Comparison of ENCODE assay signal across 10 cellular contexts in the genomic region with DNA sequence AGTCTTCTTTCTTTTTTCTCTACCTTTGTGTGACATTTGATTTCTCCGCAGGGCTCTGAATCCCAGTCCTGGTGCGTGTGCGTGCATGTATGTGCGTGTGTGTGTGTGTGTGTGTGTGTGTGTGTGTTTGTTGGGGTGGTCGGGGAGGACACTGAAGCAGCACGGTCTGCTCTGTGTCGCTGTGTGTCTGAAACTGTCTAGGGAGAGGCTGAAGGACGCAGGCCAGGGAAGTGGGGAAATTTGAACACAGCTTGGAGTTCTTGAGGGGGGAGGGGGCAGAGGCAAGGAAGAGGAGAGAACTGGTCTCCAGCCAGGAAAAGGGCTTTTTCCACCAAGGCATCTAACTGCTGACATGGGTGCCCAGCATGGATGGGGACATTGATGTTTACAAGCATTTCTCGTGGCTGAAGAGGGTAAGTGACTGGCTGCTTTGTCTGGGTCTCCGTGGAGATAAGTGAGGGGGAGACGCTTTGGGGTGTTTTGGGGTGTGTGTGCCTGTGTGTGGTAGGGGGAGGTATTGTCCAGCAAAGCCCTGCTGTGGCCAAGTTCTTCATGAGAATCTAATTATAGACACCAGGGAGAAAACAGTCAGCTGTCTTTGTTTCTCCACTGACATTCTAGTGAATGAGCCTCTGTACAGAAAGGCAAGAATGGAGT.
DNase-seq lines count a peak whose midpoint lies in the region; ATAC-seq, FAIRE-seq and TF ChIP-seq lines count a peak whose summit lies in the region.
"Had no signal": no experiment of that assay in that cellular context is flagged by ENCODE, and none has a peak within 500 bp of the region (broad histone marks: within the 10 kb centered on the region; RNA-seq: fewer than 3 reads in every experiment).

No MANE protein-coding gene starts in this region.

- H3K18ac ChIP-seq in H1 (ENCODE audit: extremely low read depth, low read length) = peak overlapping the region; percentile 83; the same call in 1 of the 2 replicates

- no peaks in the 10 kb centered on the region for H3K36me3 ChIP-seq in H1 (ENCODE audit: control insufficient read depth in 2 of 4, insufficient read depth in 4 of 4, low read length in 3 of 4)
- H3K36me3 ChIP-seq in upper lobe of left lung = no peaks in the 10 kb centered on the region

- TF ChIP-seq POLR2A in H1 (IDR thresholded peaks at IDR 0.05; ENCODE audit: control extremely low read depth in 1 of 2, low read depth in 2 of 2, low read length in 2 of 2) (no peak), upper lobe of left lung (IDR thresholded peaks at IDR 0.05) (peak in 1 of 4 donors; percentile 31)

- H3K4me1 ChIP-seq in H1 (replicated peaks in 1 of 4; ENCODE audit: control insufficient read depth in 3 of 4, insufficient read depth in 4 of 4, low read length in 3 of 4) (peaks cover 24 to 44% (median 34%) of the 10 kb centered on the region in 4 experiments), upper lobe of left lung (peaks cover 57 to 76% (median 61%) of the 10 kb centered on the region in 4 donors)

- H2BK15ac ChIP-seq in H1 (ENCODE audit: low read length) = peak overlapping the region; percentile 54; the same call in 1 of the 2 replicates

- H3K56ac ChIP-seq in H1 (replicated peaks; ENCODE audit: insufficient read length, low read depth, low read length) = peak overlapping the region; percentile 27

- peaks cover 39% of the 10 kb centered on the region for H3K27me3 Mint-ChIP-seq in activated T-cell treated with anti-CD3 and anti-CD28 coated beads, Interleukin-2, amount 50 U/mL, for 72 hours (ENCODE audit: low read depth)

- no peak for DNase-seq in activated T-cell treated with anti-CD3 and anti-CD28 coated beads, Interleukin-2, amount 50 U/mL, for 72 hours
- no peak for DNase-seq in activated T-cell treated with anti-CD3 and anti-CD28 coated beads, Interleukin-2, amount 50 U/mL, for 1 hour
- DNase-seq in H1 (ENCODE audit: low read depth in 1 of 2, low spot score in 2 of 2) (no peak), mucosa of gallbladder (ENCODE audit: low spot score) (peak; percentile 44), upper lobe of left lung (peak in 1 of 2 donors; percentile 45)
- DNase-seq: NCI-H1105 treated with DMSO at 0.1 percent for 48 hours had no signal

- no peak for ATAC-seq in activated T-cell treated with anti-CD3 and anti-CD28 coated beads, Interleukin-2, amount 50 U/mL, for 72 hours (replicated peaks in 1 of 2)
- ATAC-seq in upper lobe of left lung (ENCODE audit: low FRiP score in 2 of 2) (peak; percentile 33 to 41), HG02938 (IDR thresholded peaks at IDR 0.05; ENCODE audit: unreplicated experiment) (no peak), HG03025 (IDR thresholded peaks at IDR 0.05; ENCODE audit: low FRiP score, unreplicated experiment) (no peak), HG02610 (IDR thresholded peaks at IDR 0.05; ENCODE audit: unreplicated experiment) (no peak)

- H3K36me3 Mint-ChIP-seq in activated T-cell treated with anti-CD3 and anti-CD28 coated beads, Interleukin-2, amount 50 U/mL, for 72 hours (ENCODE audit: insufficient read depth in 2 of 2) = no peaks in the 10 kb centered on the region

- H3K9ac ChIP-seq in H1 (replicated peaks in 1 of 4; ENCODE audit: extremely low read depth in 1 of 4, low read depth in 3 of 4, low read length in 3 of 4) = no peak overlapping the region

- POLR2A ChIA-PET in H1 (lab: Charles Lee; ENCODE audit: partially characterized antibody) = interaction anchor here (0.9 to 1.6 kb wide), 5 partner anchors 14 to 276 kb away, joined by 3 to 5 read pairs (median 3); no protein-coding TSS in a partner anchor

- TF ChIP-seq CTCF in H1 (IDR thresholded peaks at IDR 0.05; ENCODE audit: control extremely low read depth in 1 of 3, insufficient read depth in 1 of 3, low read depth in 1 of 3, low read length in 3 of 3) = no peak
- TF ChIP-seq CTCF in upper lobe of left lung (IDR thresholded peaks at IDR 0.05) = no peak

- 89% methylated on average over 11 of the region's 11 CpGs; no CpG with 5 or more reads in 1 of the 2 experiments for WGBS in H1 (ENCODE audit: extremely low coverage in 1 of 2, insufficient coverage in 1 of 2, insufficient read length in 1 of 2, insufficient replicate concordance in 2 of 2, low coverage in 1 of 2, low lambda C conversion rate in 2 of 2, missing lambda C conversion rate in 1 of 2), 2 experiments
- WGBS in upper lobe of left lung, 2 donors = 24 to 30% methylated on average over 11 of the region's 11 CpGs

- peak overlapping the region in 1 of 2 experiments; percentile 55; a peak in 2 of 4 replicates for H3K4me2 ChIP-seq in H1 (ENCODE audit: insufficient read depth in 1 of 2, low read depth in 2 of 2, low read length in 2 of 2)

- peak overlapping the region; percentile 15 for H3K27ac Mint-ChIP-seq in activated T-cell treated with anti-CD3 and anti-CD28 coated beads, Interleukin-2, amount 50 U/mL, for 72 hours

- CTCF ChIA-PET in H1 (lab: Charles Lee; ENCODE audit: partially characterized antibody) = interaction anchor here (0.6 to 19.5 kb wide), 11 partner anchors 17 to 130 kb away, joined by 3 to 325 read pairs (median 3); no protein-coding TSS in a partner anchor

- H3K4me1 Mint-ChIP-seq in activated T-cell treated with anti-CD3 and anti-CD28 coated beads, Interleukin-2, amount 50 U/mL, for 72 hours (ENCODE audit: low read depth) = peaks cover 40% of the 10 kb centered on the region

- H3K27me3 ChIP-seq in H1 (replicated peaks in 1 of 4; ENCODE audit: control insufficient read depth in 3 of 4, extremely low read depth in 1 of 4, insufficient read depth in 3 of 4, low read length in 3 of 4) (no peaks in the 10 kb centered on the region), upper lobe of left lung (no peaks in the 10 kb centered on the region)

- H3K79me2 ChIP-seq in H1 (ENCODE audit: control insufficient read depth in 1 of 2, insufficient read depth in 2 of 2, low read length in 2 of 2) = no peaks in the 10 kb centered on the region

- no peak for TF ChIP-seq EP300 in H1 (IDR thresholded peaks at IDR 0.05; ENCODE audit: borderline replicate concordance in 1 of 2, low read depth in 2 of 2, low read length in 2 of 2)
- no peak for TF ChIP-seq EP300 in upper lobe of left lung (IDR thresholded peaks at IDR 0.05)

- peak overlapping the region; percentile 96 for H2BK12ac ChIP-seq in H1 (ENCODE audit: low read depth, low read length)

- no peak overlapping the region for H3K14ac ChIP-seq in H1 (ENCODE audit: insufficient read length)

- H2BK20ac ChIP-seq in H1 (ENCODE audit: low read length) = peak overlapping the region; percentile 94

- H4K8ac ChIP-seq in H1 (ENCODE audit: extremely low read depth, insufficient read depth, low read length) = no peak overlapping the region

- no peaks in the 10 kb centered on the region; the same call in 1 of the 2 replicates for H3K79me1 ChIP-seq in H1 (ENCODE audit: low read depth, low read length)

- H3K9me3 ChIP-seq in H1 (ENCODE audit: insufficient read depth in 2 of 2, low read depth in 1 of 2, low read length in 1 of 2) = no peaks in the 10 kb centered on the region
- no peaks in the 10 kb centered on the region for H3K9me3 ChIP-seq in upper lobe of left lung

- no peak for FAIRE-seq in H1 (lab: Jason Lieb, UNC)
- FAIRE-seq: G401.6 had no signal

- H2AFZ ChIP-seq in H1 (ENCODE audit: low read length) = no peak overlapping the region

- H3K23me2 ChIP-seq in H1 (ENCODE audit: low read depth, low read length) = peaks cover 3% of the 10 kb centered on the region; the same call in 1 of the 2 replicates

- no peaks in the 10 kb centered on the region for H3K9me3 Mint-ChIP-seq in activated T-cell treated with anti-CD3 and anti-CD28 coated beads, Interleukin-2, amount 50 U/mL, for 72 hours

- peak overlapping the region; percentile 92 for H4K91ac ChIP-seq in H1 (replicated peaks; ENCODE audit: insufficient read length, low read length)

- H2BK5ac ChIP-seq in H1 (ENCODE audit: low read depth, low read length) = peak overlapping the region; percentile 89; the same call in 1 of the 2 replicates

- H2AK5ac ChIP-seq in H1 (ENCODE audit: low read depth, low read length) = peak overlapping the region; percentile 92

- H3K4me3 Mint-ChIP-seq in activated T-cell treated with anti-CD3 and anti-CD28 coated beads, Interleukin-2, amount 50 U/mL, for 72 hours = peak overlapping the region; percentile 68 to 82

- H3K27ac ChIP-seq in H1 (ENCODE audit: low read depth, low read length) = peak overlapping the region; percentile 26; the same call in 1 of the 2 replicates
- H3K27ac ChIP-seq in upper lobe of left lung = peak overlapping the region; percentile 66 to 88 (median 77)

- H2BK120ac ChIP-seq in H1 (replicated peaks; ENCODE audit: low read depth, low read length) = peak overlapping the region; percentile 35

- H4K20me1 ChIP-seq in H1 (replicated peaks in 1 of 2; ENCODE audit: control insufficient read depth in 1 of 2, insufficient read depth in 2 of 2, low read length in 2 of 2) = no peaks in the 10 kb centered on the region

- peak overlapping the region; percentile 63 for H3K4ac ChIP-seq in H1 (replicated peaks; ENCODE audit: insufficient read length, low read depth, low read length)

- TF ChIP-seq RAD21 in H1 (IDR thresholded peaks at IDR 0.05 in 1 of 2, conservative IDR thresholded peaks at IDR 0.05 in 1 of 2; ENCODE audit: low read depth in 2 of 2, low read length in 2 of 2) = no peak

- no peak overlapping the region for H4K5ac ChIP-seq in H1 (ENCODE audit: insufficient read length, low read depth, low read length)

- H3K4me3 ChIP-seq in H1 (ENCODE audit: extremely low read depth in 1 of 4, insufficient read depth in 2 of 4, low read depth in 3 of 4, low read length in 4 of 4) (no peak overlapping the region), upper lobe of left lung (peak overlapping the region in 3 of 4 donors; percentile 4 to 38 (median 30))

- H3K23ac ChIP-seq in H1 (ENCODE audit: insufficient read length) = no peak overlapping the region

TF ChIP-seq in H1, 55 proteins besides CTCF, POLR2A, EP300 and RAD21:
- TF ChIP-seq RBBP5 (IDR thresholded peaks at IDR 0.05; ENCODE audit: borderline replicate concordance, low read depth, low read length) (0 out of 2 replicates have a peak, but pooled peaks have one; percentile 15), NANOG (IDR thresholded peaks at IDR 0.05; ENCODE audit: insufficient read depth, low read depth, low read length, poor library complexity, severe bottlenecking) (no peak)

Comparison
In these comparisons a context has a peak if more than half of its experiments do, and no peak if none do; other contexts are left out.
1. ATAC-seq: peak in upper lobe of left lung (2 of 2); none in activated T-cell treated with anti-CD3 and anti-CD28 coated beads, Interleukin-2, amount 50 U/mL, for 72 hours (0 of 2), HG02938 (single experiment), HG03025 (single experiment) and HG02610 (single experiment).
2. H3K4me3 ChIP-seq: peak in upper lobe of left lung (3 of 4); none in H1 (0 of 4).